Comparison of ENCODE assay signal across 8 cellular contexts in genomic region chr1:234722904-234723588, GRCh38.
A peak's percentile ranks its signal among the peaks of the same experiment; 100 is the strongest.
DNase-seq lines count a peak whose midpoint lies in the region; ATAC-seq, FAIRE-seq and TF ChIP-seq lines count a peak whose summit lies in the region.

No MANE protein-coding gene starts in this region.

- DNase-seq in Right ventricle myocardium inferior (ENCODE audit: missing footprints) (no peak), cardiac septum (ENCODE audit: low spot score) (no peak), T1000 (lab: John Stamatoyannopoulos, UW) (peak; percentile 62), GM12878 (ENCODE audit: low read depth, low spot score) (no peak), kidney (peak; percentile 89), NCI-H187 (lab: John Stamatoyannopoulos, UW) (no peak)
- peak; percentile 66 for DNase-seq in stimulated activated CD4-positive, alpha-beta T cell treated with anti-CD3 and anti-CD28 coated beads, Interleukin-12 subunit alpha, Interleukin-12 subunit beta, amount 100 ng/mL, for 4 hours

- H3K4me1 ChIP-seq in GM12878 (ENCODE audit: control insufficient read depth, insufficient read depth, low read length) (peaks cover 48% of the 10 kb centered on the region), kidney (ENCODE audit: control insufficient read depth in 1 of 2, insufficient read depth in 1 of 2, low read depth in 1 of 2, low read length in 2 of 2) (peaks cover 83 to 92% of the 10 kb centered on the region in 2 donors)

- intact Hi-C loops in Right ventricle myocardium inferior (cut with DNase I) = loop anchor here (5.0 kb wide), 3 partner anchors 139 to 254 kb away; no protein-coding TSS in a partner anchor
- intact Hi-C loops in cardiac septum (cut with DNase I) = loop anchor here (1.0 to 5.0 kb wide), 3 partner anchors 144 to 259 kb away; no protein-coding TSS in a partner anchor
- intact Hi-C loops in GM12878 (cut with micrococcal nuclease; ENCODE audit: unreplicated experiment) = loop anchor here (5.0 kb wide), 1 partner anchor 226 kb away; no protein-coding TSS in a partner anchor
- intact Hi-C loops in kidney (cut with DNase I) = loop anchor here (10.0 kb wide), 1 partner anchor 108 kb away; the partner anchor contains the start of gene IRF2BP2

- H3K9ac ChIP-seq in GM12878 (ENCODE audit: control insufficient read depth, insufficient read depth, low read length) = peak overlapping the region; percentile 77
- peak overlapping the region; percentile 34 to 86 for H3K9ac ChIP-seq in kidney (ENCODE audit: low read length in 2 of 2)

- no peak for TF ChIP-seq RAD21 in GM12878 (IDR thresholded peaks at IDR 0.05; ENCODE audit: insufficient read depth, low read depth, low read length)

- H3K4me3 ChIP-seq in GM12878 = no peak overlapping the region
- peak overlapping the region; percentile 15 to 36 for H3K4me3 ChIP-seq in kidney (ENCODE audit: low read length in 2 of 2)

- in situ Hi-C loops in GM12878 (cut with MboI) = no loop called here

- TF ChIP-seq POLR2A in GM12878 (IDR thresholded peaks at IDR 0.05; ENCODE audit: low read depth, low read length) = no peak

- no peaks in the 10 kb centered on the region for H3K36me3 ChIP-seq in GM12878 (ENCODE audit: control insufficient read depth in 2 of 2, insufficient read depth in 2 of 2, low read length in 1 of 2)
- no peaks in the 10 kb centered on the region for H3K36me3 ChIP-seq in kidney (ENCODE audit: control insufficient read depth in 1 of 2, insufficient read depth in 2 of 2, low read length in 2 of 2)

- TF ChIP-seq CTCF in GM12878 (IDR thresholded peaks at IDR 0.05 in 2 of 3, conservative IDR thresholded peaks at IDR 0.05 in 1 of 3; ENCODE audit: control insufficient read depth in 2 of 3, extremely low read depth in 1 of 3, insufficient read depth in 1 of 3, low read depth in 3 of 3, low read length in 3 of 3) = no peak
- no peak for TF ChIP-seq CTCF in kidney (IDR thresholded peaks at IDR 0.05; ENCODE audit: borderline replicate concordance, extremely low read depth, insufficient read depth)

- RAD21 ChIA-PET in GM12878 (lab: Charles Lee; ENCODE audit: unreplicated experiment) = interaction anchor here (0.6 to 8.0 kb wide), 29 partner anchors 11 to 359 kb away, joined by 3 to 128 read pairs (median 7); partner anchors contain the start of gene IRF2BP2

- SMC1A ChIA-PET in GM12878 (lab: Charles Lee; ENCODE audit: uncharacterized antibody, unreplicated experiment) = interaction anchor here (0.7 to 15.6 kb wide), 25 partner anchors 9 to 256 kb away, joined by 3 to 255 read pairs (median 5); partner anchors contain the start of gene IRF2BP2

- ATAC-seq in Right ventricle myocardium inferior (peak; percentile 32), GM12878 (no peak), HG02623 (IDR thresholded peaks at IDR 0.05; ENCODE audit: unreplicated experiment) (no peak)

- H3K27ac ChIP-seq in GM12878 (ENCODE audit: control insufficient read depth, insufficient read depth) (peak overlapping the region; percentile 94), kidney (ENCODE audit: low read depth in 2 of 2, low read length in 2 of 2) (peak overlapping the region; percentile 98 to 99)

- CTCF ChIA-PET in GM12878 (lab: Yijun Ruan, JAX) = interaction anchor here (0.8 to 2.1 kb wide), 13 partner anchors 16 to 312 kb away, joined by 3 to 11 read pairs (median 4); no protein-coding TSS in a partner anchor

- POLR2A ChIA-PET in GM12878 (lab: Charles Lee) = interaction anchor here (0.6 to 6.0 kb wide), 16 partner anchors 9 to 382 kb away, joined by 3 to 73 read pairs (median 6); partner anchors contain the start of gene IRF2BP2

- TF ChIP-seq EP300 in GM12878 (IDR thresholded peaks at IDR 0.05; ENCODE audit: borderline replicate concordance in 1 of 2, control insufficient read depth in 1 of 2, low read depth in 2 of 2, low read length in 2 of 2) = no peak

- H4K20me1 ChIP-seq in GM12878 (ENCODE audit: control insufficient read depth, insufficient read depth) = no peaks in the 10 kb centered on the region

- WGBS in GM12878 (ENCODE audit: insufficient coverage, insufficient replicate concordance, low lambda C conversion rate, missing lambda C conversion rate) = 98% methylated on average over 23 of the region's 23 CpGs

- no peak for FAIRE-seq in GM12878 (lab: Jason Lieb, UNC)
- no peak for FAIRE-seq in kidney (lab: Jason Lieb, UNC)

- no TSS peak for BruUV-seq in GM12878 (replicated peaks; lab: Mats Ljungman, UMichigan)

- H3K9me3 ChIP-seq in GM12878 (replicated peaks; ENCODE audit: control insufficient read depth, insufficient read depth, low read length) (no peaks in the 10 kb centered on the region), kidney (ENCODE audit: control insufficient read depth in 1 of 2, low read length in 2 of 2) (no peaks in the 10 kb centered on the region)

- no peaks in the 10 kb centered on the region for H3K27me3 ChIP-seq in GM12878 (replicated peaks in 1 of 2; ENCODE audit: control insufficient read depth in 2 of 2, insufficient read depth in 2 of 2, low read length in 1 of 2)

- H3K4me2 ChIP-seq in GM12878 (ENCODE audit: control insufficient read depth, insufficient read depth) = peak overlapping the region; percentile 6

- H3K79me2 ChIP-seq in GM12878 (ENCODE audit: control insufficient read depth, insufficient read depth, low read length) = no peaks in the 10 kb centered on the region

- peak overlapping the region; percentile 83 for H2AFZ ChIP-seq in GM12878 (ENCODE audit: control insufficient read depth, low read depth, low read length)

TF ChIP-seq in GM12878, 131 proteins besides CTCF, POLR2A, EP300 and RAD21:
- TF ChIP-seq ZNF274 (IDR thresholded peaks at IDR 0.05; ENCODE audit: insufficient read depth, insufficient read length) (no peak), ZBTB33 (IDR thresholded peaks at IDR 0.05) (no peak), ZNF622 (IDR thresholded peaks at IDR 0.05) (no peak), CBX3 (IDR thresholded peaks at IDR 0.05; ENCODE audit: borderline replicate concordance, low read depth) (no peak), KDM1A (IDR thresholded peaks at IDR 0.05; ENCODE audit: borderline replicate concordance) (no peak), NFXL1 (IDR thresholded peaks at IDR 0.05; ENCODE audit: borderline replicate concordance) (no peak), PML (IDR thresholded peaks at IDR 0.05; ENCODE audit: low read length) (no peak), CEBPB (IDR thresholded peaks at IDR 0.05; ENCODE audit: borderline replicate concordance in 1 of 2, low read depth in 2 of 2, low read length in 2 of 2) (no peak), MEF2A (IDR thresholded peaks at IDR 0.05; ENCODE audit: insufficient read depth, low read depth, low read length) (no peak), ATF7 (IDR thresholded peaks at IDR 0.05; ENCODE audit: low read depth) (no peak), KLF5 (IDR thresholded peaks at IDR 0.05; ENCODE audit: partially characterized antibody) (no peak), MXI1 (IDR thresholded peaks at IDR 0.05; ENCODE audit: low read depth, low read length) (no peak), LARP7 (IDR thresholded peaks at IDR 0.05) (no peak), WRNIP1 (IDR thresholded peaks at IDR 0.05; ENCODE audit: borderline replicate concordance, low read depth, low read length) (no peak), SMARCA5 (IDR thresholded peaks at IDR 0.05) (no peak)

Comparison
In these comparisons a context has a peak if more than half of its experiments do, and no peak if none do; other contexts are left out.
1. DNase-seq: peak in T1000 (single experiment), kidney (single experiment) and stimulated activated CD4-positive, alpha-beta T cell treated with anti-CD3 and anti-CD28 coated beads, Interleukin-12 subunit alpha, Interleukin-12 subunit beta, amount 100 ng/mL, for 4 hours (single experiment); none in Right ventricle myocardium inferior (single experiment), cardiac septum (single experiment), GM12878 (single experiment) and NCI-H187 (0 of 2).